Comparison of ENCODE assay signal across 1 cellular context in genomic region chr17:19507673-19508326, GRCh38.
A peak's percentile ranks its signal among the peaks of the same experiment; 100 is the strongest.
TF ChIP-seq lines count a peak whose summit lies in the region.

No MANE protein-coding gene starts in this region.

TF ChIP-seq in IMR-90, 13 proteins besides CTCF, POLR2A, EP300 and RAD21:
- peak; percentile 70; the same call in 1 of the 2 replicates for TF ChIP-seq MAZ (IDR thresholded peaks at IDR 0.05; ENCODE audit: borderline replicate concordance, low read depth, low read length)
- TF ChIP-seq MXI1 (IDR thresholded peaks at IDR 0.05; ENCODE audit: borderline replicate concordance, low read depth, low read length), result no peak
- peak; percentile 54; the same call in 1 of the 2 replicates for TF ChIP-seq CHD1 (IDR thresholded peaks at IDR 0.05; ENCODE audit: low read depth, low read length)
- peak; percentile 56; the same call in 1 of the 2 replicates for TF ChIP-seq CEBPB (IDR thresholded peaks at IDR 0.05; ENCODE audit: low read depth, low read length)
- TF ChIP-seq ELK1 (IDR thresholded peaks at IDR 0.05; ENCODE audit: borderline replicate concordance, low read depth, low read length), result no peak
- TF ChIP-seq FOS (IDR thresholded peaks at IDR 0.05; ENCODE audit: low read depth, low read length), result peak; percentile 98
- peak; percentile 45; the same call in 1 of the 2 replicates for TF ChIP-seq USF2 (IDR thresholded peaks at IDR 0.05; ENCODE audit: low read depth, low read length)
- TF ChIP-seq BHLHE40 (IDR thresholded peaks at IDR 0.05; ENCODE audit: low read depth, low read length), result no peak
